ENCODE assay signal across 8 cellular contexts in the genomic region with DNA sequence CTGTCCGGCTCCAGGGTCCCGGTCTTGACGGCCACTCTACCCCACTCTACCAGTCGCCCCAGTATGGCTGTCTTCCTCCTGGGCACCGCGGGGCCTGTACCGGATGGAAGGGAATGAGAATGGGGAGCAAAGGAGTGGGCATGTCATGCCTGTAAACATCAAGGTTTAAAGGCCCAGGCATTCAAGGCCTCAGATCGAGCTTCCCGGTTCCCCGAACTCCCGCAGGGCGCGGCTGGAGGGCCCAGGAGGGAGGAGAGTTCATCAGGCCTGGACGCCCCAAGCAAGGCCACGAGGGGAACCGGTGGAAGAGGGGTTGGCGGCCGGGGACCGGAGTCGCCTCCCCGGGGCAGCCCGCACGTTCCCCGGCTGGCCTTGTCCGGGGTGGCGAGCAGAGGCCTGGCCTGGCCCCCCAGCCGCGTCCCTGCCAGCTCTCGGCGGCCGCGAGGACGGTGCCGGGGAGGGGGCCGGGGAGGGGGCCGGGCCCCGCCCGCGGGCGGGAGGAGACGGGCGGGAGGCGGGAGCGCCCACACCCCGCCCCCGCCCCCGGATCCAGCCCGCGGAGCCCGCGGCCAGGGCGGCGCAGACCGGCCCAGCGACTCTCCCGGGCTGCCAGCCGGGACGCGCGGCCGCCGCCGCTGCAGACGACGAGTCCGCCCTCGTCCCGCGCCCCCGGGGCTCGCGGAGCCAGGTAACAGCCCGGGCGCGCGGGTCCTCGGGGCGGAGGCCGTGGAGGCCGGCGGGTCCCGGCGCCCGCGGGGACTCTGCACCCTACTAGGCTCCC. TPM values are rescaled to one million over a fixed set of nuclear protein-coding genes. Genes with fewer than 3 reads are reported as not detected.
A peak's percentile ranks its signal among the peaks of the same experiment; 100 is the strongest.
DNase-seq lines count a peak whose midpoint lies in the region; ATAC-seq and TF ChIP-seq lines count a peak whose summit lies in the region.

A gene with protein sequence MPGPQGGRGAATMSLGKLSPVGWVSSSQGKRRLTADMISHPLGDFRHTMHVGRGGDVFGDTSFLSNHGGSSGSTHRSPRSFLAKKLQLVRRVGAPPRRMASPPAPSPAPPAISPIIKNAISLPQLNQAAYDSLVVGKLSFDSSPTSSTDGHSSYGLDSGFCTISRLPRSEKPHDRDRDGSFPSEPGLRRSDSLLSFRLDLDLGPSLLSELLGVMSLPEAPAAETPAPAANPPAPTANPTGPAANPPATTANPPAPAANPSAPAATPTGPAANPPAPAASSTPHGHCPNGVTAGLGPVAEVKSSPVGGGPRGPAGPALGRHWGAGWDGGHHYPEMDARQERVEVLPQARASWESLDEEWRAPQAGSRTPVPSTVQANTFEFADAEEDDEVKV (plus strand): TSS at position 580 of the 781 bp plus-strand sequence. CDS start 5,870 bp downstream, outside the sequence.

- intact Hi-C loops in Panc1 (cut with micrococcal nuclease; ENCODE audit: unreplicated experiment) (no loop called here), testis (cut with DNase I; ENCODE audit: low total_unique reads) (no loop called here)

- no peak within 1 kb of the TSS for H3K4me3 ChIP-seq in CD4-positive, CD25-positive, alpha-beta regulatory T cell (ENCODE audit: low read depth, low read length)
- peak within 1 kb of the TSS; percentile 68 to 77 for H3K4me3 ChIP-seq in Panc1 (ENCODE audit: low read depth in 2 of 2, low read length in 2 of 2)
- H3K4me3 ChIP-seq in endocrine pancreas (ENCODE audit: control insufficient read depth, insufficient read depth, low read length): no peak within 1 kb of the TSS
- H3K4me3 ChIP-seq in testis: peak within 1 kb of the TSS; percentile 80 to 87

- peak in 1 of 2 donors; percentile 22 for ATAC-seq in CD4-positive, CD25-positive, alpha-beta regulatory T cell (ENCODE audit: low read depth in 2 of 2)
- ATAC-seq in Panc1: peak; percentile 74
- ATAC-seq in HG03457 (IDR thresholded peaks at IDR 0.05; ENCODE audit: unreplicated experiment): no peak

- no peaks in the 10 kb centered on the region for H3K9me3 Mint-ChIP-seq in CD4-positive, CD25-positive, alpha-beta regulatory T cell

- 2 to 10% methylated on average over 7 to 46 of the region's 85 CpGs for WGBS in testis, 2 donors

- no peak for TF ChIP-seq POLR2A in testis (IDR thresholded peaks at IDR 0.05)

- H3K36me3 Mint-ChIP-seq in CD4-positive, CD25-positive, alpha-beta regulatory T cell: no peaks in the 10 kb centered on the region

- peak within 1 kb of the TSS; percentile 61 to 83 (median 77) for H3K4me3 Mint-ChIP-seq in CD4-positive, CD25-positive, alpha-beta regulatory T cell

- peaks cover 0 to 37% (median 11%) of the 10 kb centered on the region in 4 donors for H3K4me1 Mint-ChIP-seq in CD4-positive, CD25-positive, alpha-beta regulatory T cell

- H3K4me1 ChIP-seq in CD4-positive, CD25-positive, alpha-beta regulatory T cell (ENCODE audit: control insufficient read depth, insufficient read depth, low read length, poor library complexity, severe bottlenecking): peaks cover 18% of the 10 kb centered on the region
- H3K4me1 ChIP-seq in Panc1 (ENCODE audit: control insufficient read depth, insufficient read depth, low read length) (peaks cover 33% of the 10 kb centered on the region), endocrine pancreas (ENCODE audit: control insufficient read depth, insufficient read depth, low read length) (no peaks in the 10 kb centered on the region), testis (peaks cover 38% of the 10 kb centered on the region)

- in situ Hi-C loops in Panc1 (cut with HindIII; ENCODE audit: low pct_unique_long_range_greater_than_20kb, low sequenced_read_pairs) (no loop called here), GM13976 (cut with MboI; ENCODE audit: low sequenced_read_pairs, unreplicated experiment) (no loop called here)

- DNase-seq in CD4-positive, CD25-positive, alpha-beta regulatory T cell: no peak
- DNase-seq in Panc1 (ENCODE audit: low read depth, low spot score) (no peak), lung microvascular endothelial cell (ENCODE audit: low read depth in 2 of 2) (peak; percentile 41 to 57), testis (peak; percentile 60), GM13976 (ENCODE audit: low spot score) (no peak)
- no peak for DNase-seq in stimulated activated CD4-positive, alpha-beta T cell treated with anti-CD3 and anti-CD28 coated beads, Interleukin-4, amount 100 ng/mL, for 1 hour

- H3K9me3 ChIP-seq in CD4-positive, CD25-positive, alpha-beta regulatory T cell (ENCODE audit: control insufficient read depth in 2 of 2, low read length in 2 of 2): no peaks in the 10 kb centered on the region
- H3K9me3 ChIP-seq in Panc1 (ENCODE audit: control insufficient read depth, insufficient read depth, low read depth, low read length) (no peaks in the 10 kb centered on the region), endocrine pancreas (ENCODE audit: control insufficient read depth, low read length) (no peaks in the 10 kb centered on the region), testis (no peaks in the 10 kb centered on the region)

- no peak within 1 kb of the TSS for H3K27ac Mint-ChIP-seq in CD4-positive, CD25-positive, alpha-beta regulatory T cell

- peaks cover 82% of the 10 kb centered on the region for H3K27me3 Mint-ChIP-seq in CD4-positive, CD25-positive, alpha-beta regulatory T cell

- H3K9ac ChIP-seq in endocrine pancreas (ENCODE audit: control insufficient read depth, insufficient read depth, low read length): peak within 1 kb of the TSS; percentile 43

- CTCF ChIA-PET in Panc1 (lab: Charles Lee): interaction anchor here (0.6 kb wide), 1 partner anchor 10 kb away, joined by 9 read pairs; no protein-coding TSS in a partner anchor

- H3K27ac ChIP-seq in CD4-positive, CD25-positive, alpha-beta regulatory T cell (ENCODE audit: insufficient read depth, low read length, poor library complexity, severe bottlenecking): no peak within 1 kb of the TSS
- H3K27ac ChIP-seq in Panc1 (ENCODE audit: low read length) (peak within 1 kb of the TSS; percentile 84), testis (peak within 1 kb of the TSS; percentile 91 to 98)

- POLR2A ChIA-PET in Panc1 (lab: Charles Lee): no interaction called here

- peaks cover 17% of the 10 kb centered on the region for H3K27me3 ChIP-seq in CD4-positive, CD25-positive, alpha-beta regulatory T cell (ENCODE audit: control insufficient read depth, insufficient read depth, low read length)
- H3K27me3 ChIP-seq in Panc1 (ENCODE audit: control insufficient read depth, insufficient read depth, low read length) (no peaks in the 10 kb centered on the region), endocrine pancreas (ENCODE audit: control insufficient read depth, insufficient read depth, low read length) (no peaks in the 10 kb centered on the region), testis (no peaks in the 10 kb centered on the region)

- H3K36me3 ChIP-seq in CD4-positive, CD25-positive, alpha-beta regulatory T cell (ENCODE audit: control insufficient read depth, insufficient read depth, low read length): no peaks in the 10 kb centered on the region
- H3K36me3 ChIP-seq in Panc1 (ENCODE audit: control insufficient read depth, insufficient read depth, low read length) (no peaks in the 10 kb centered on the region; the same call in 1 of the 2 replicates), endocrine pancreas (ENCODE audit: control insufficient read depth, insufficient read depth, low read length) (no peaks in the 10 kb centered on the region), testis (ENCODE audit: low read depth, missing control alignments) (no peaks in the 10 kb centered on the region)

- BruUV-seq in Panc1 (replicated peaks; lab: Mats Ljungman, UMichigan): no TSS peak

- no peak for TF ChIP-seq CTCF in Panc1 (IDR thresholded peaks at IDR 0.05)
- TF ChIP-seq CTCF in testis (IDR thresholded peaks at IDR 0.05): no peak
- TF ChIP-seq CTCF in GM13976 (IDR thresholded peaks at IDR 0.05; ENCODE audit: borderline replicate concordance, control extremely low read depth, extremely low read depth, insufficient read depth, missing control alignments): no peak

RNA-seq across cellular contexts. Expression of the gene that starts here (rescaled TPM):
- total RNA-seq in CD4-positive, CD25-positive, alpha-beta regulatory T cell: not detected
- not detected for polyA plus RNA-seq in CD4-positive, CD25-positive, alpha-beta regulatory T cell
- total RNA-seq in Panc1 (2021; ENCODE audit: unreplicated experiment): 62.5 TPM
- 91.2 TPM for polyA plus RNA-seq in Panc1 (2012; ENCODE audit: insufficient read length)
- 7.8 and 7.9 TPM in 2 replicates for total RNA-seq in lung microvascular endothelial cell
- 10 to 100 TPM; 73.9 to 87.4 TPM for total RNA-seq in testis
- 49.0 TPM for polyA plus RNA-seq in testis (ENCODE audit: insufficient read depth, low read depth, low replicate concordance)

Comparison
In these comparisons a context has a peak if more than half of its experiments do, and no peak if none do; other contexts are left out.
1. RNA of the gene that starts here (polyA plus RNA-seq): 49.0 TPM in testis (single experiment); not detected in CD4-positive, CD25-positive, alpha-beta regulatory T cell; every median in the first group is over 10 times any median in the second.
2. DNase-seq: peak in lung microvascular endothelial cell (2 of 2) and testis (single experiment); none in CD4-positive, CD25-positive, alpha-beta regulatory T cell (0 of 3), Panc1 (single experiment), stimulated activated CD4-positive, alpha-beta T cell treated with anti-CD3 and anti-CD28 coated beads, Interleukin-4, amount 100 ng/mL, for 1 hour (single experiment) and GM13976 (single experiment).
3. H3K4me3 ChIP-seq: peak in Panc1 (2 of 2) and testis (2 of 2); none in CD4-positive, CD25-positive, alpha-beta regulatory T cell (single experiment) and endocrine pancreas (single experiment).